8 cellular contexts compared by ENCODE assay signal in the genomic region with DNA sequence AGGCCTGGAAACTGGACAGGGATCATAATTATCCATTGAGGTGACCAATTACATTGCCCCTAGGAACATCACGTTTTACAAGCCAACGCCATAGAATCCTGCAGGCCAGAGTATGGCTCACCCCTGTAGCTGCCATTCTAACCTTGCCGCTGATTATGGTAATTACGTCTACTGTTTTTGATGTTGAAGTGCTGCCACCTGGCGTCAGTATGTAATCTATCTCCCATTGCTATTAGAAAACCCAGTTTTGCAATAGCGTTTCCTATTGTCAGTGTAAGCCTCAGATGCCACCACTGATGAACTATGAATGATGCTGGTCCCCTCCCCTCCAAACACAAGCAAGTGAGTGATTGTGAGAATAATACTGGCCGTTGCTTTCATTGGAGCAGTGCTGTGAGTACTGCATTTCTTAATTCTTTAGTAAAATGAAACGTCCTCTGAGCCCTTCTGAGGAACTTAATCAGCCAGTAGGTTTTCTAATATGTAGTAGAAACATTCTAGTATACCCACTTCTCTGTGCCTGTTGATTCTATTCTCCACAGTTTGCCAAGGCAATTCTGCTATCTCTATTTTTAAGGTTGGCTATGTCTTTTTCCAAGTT.
DNase-seq lines count a peak whose midpoint lies in the region; ATAC-seq and TF ChIP-seq lines count a peak whose summit lies in the region.

No MANE protein-coding gene starts in this region.

- H3K27me3 ChIP-seq in right atrium auricular region: no peaks in the 10 kb centered on the region
- peaks cover 8% of the 10 kb centered on the region for H3K27me3 ChIP-seq in gastroesophageal sphincter

- TF ChIP-seq POLR2A in gastroesophageal sphincter (IDR thresholded peaks at IDR 0.05): no peak

- H3K9me3 ChIP-seq in right atrium auricular region (no peaks in the 10 kb centered on the region), gastroesophageal sphincter (no peaks in the 10 kb centered on the region)

- DNase-seq in GDM1 (lab: John Stamatoyannopoulos, UW) (peak; percentile 6), NCI-H82 treated with DMSO at 0.1 percent for 48 hours (lab: John Stamatoyannopoulos, UW; ENCODE audit: unreplicated experiment) (peak; percentile 26), right atrium auricular region (ENCODE audit: low spot score) (no peak), sciatic nerve (ENCODE audit: low spot score) (peak; percentile 62)
- DNase-seq in activated naive CD8-positive, alpha-beta T cell treated with anti-CD3 and anti-CD28 coated beads for 36 hours: peak; percentile 18

- H3K4me1 Mint-ChIP-seq in activated naive CD8-positive, alpha-beta T cell treated with anti-CD3 and anti-CD28 coated beads for 36 hours: no peaks in the 10 kb centered on the region

- WGBS in gastroesophageal sphincter (ENCODE audit: low coverage in 1 of 2), 2 donors: 11 to 29% methylated on average over 1 to 4 of the region's 8 CpGs

- no peaks in the 10 kb centered on the region for H3K36me3 Mint-ChIP-seq in activated naive CD8-positive, alpha-beta T cell treated with anti-CD3 and anti-CD28 coated beads for 36 hours

- H3K4me3 ChIP-seq in right atrium auricular region: no peak overlapping the region
- H3K4me3 ChIP-seq in gastroesophageal sphincter: no peak overlapping the region

- no peak overlapping the region for H3K27ac ChIP-seq in right atrium auricular region
- no peak overlapping the region for H3K27ac ChIP-seq in gastroesophageal sphincter

- peak; percentile 50 to 72 for TF ChIP-seq CTCF in right atrium auricular region (IDR thresholded peaks at IDR 0.05)
- peak in 2 of 4 experiments; percentile 40 to 57 for TF ChIP-seq CTCF in gastroesophageal sphincter (IDR thresholded peaks at IDR 0.05)

- no peaks in the 10 kb centered on the region for H3K36me3 ChIP-seq in right atrium auricular region
- H3K36me3 ChIP-seq in gastroesophageal sphincter: no peaks in the 10 kb centered on the region

- H3K4me1 ChIP-seq in right atrium auricular region: no peaks in the 10 kb centered on the region
- H3K4me1 ChIP-seq in gastroesophageal sphincter: no peaks in the 10 kb centered on the region

- ATAC-seq in GM21390 (IDR thresholded peaks at IDR 0.05; ENCODE audit: unreplicated experiment) (peak; percentile 83), HG03565 (IDR thresholded peaks at IDR 0.05; ENCODE audit: unreplicated experiment) (peak; percentile 82), sciatic nerve (peak; percentile 66), gastroesophageal sphincter (no peak)

- no peaks in the 10 kb centered on the region for H3K9me3 Mint-ChIP-seq in activated naive CD8-positive, alpha-beta T cell treated with anti-CD3 and anti-CD28 coated beads for 36 hours

- peaks cover 25% of the 10 kb centered on the region for H3K27me3 Mint-ChIP-seq in activated naive CD8-positive, alpha-beta T cell treated with anti-CD3 and anti-CD28 coated beads for 36 hours

- intact Hi-C loops in sciatic nerve (cut with DNase I): no loop called here

- H3K27ac Mint-ChIP-seq in activated naive CD8-positive, alpha-beta T cell treated with anti-CD3 and anti-CD28 coated beads for 36 hours: no peak overlapping the region

- TF ChIP-seq EP300 in gastroesophageal sphincter (IDR thresholded peaks at IDR 0.05): no peak

- H3K4me3 Mint-ChIP-seq in activated naive CD8-positive, alpha-beta T cell treated with anti-CD3 and anti-CD28 coated beads for 36 hours: no peak overlapping the region
